In the genomic region with DNA sequence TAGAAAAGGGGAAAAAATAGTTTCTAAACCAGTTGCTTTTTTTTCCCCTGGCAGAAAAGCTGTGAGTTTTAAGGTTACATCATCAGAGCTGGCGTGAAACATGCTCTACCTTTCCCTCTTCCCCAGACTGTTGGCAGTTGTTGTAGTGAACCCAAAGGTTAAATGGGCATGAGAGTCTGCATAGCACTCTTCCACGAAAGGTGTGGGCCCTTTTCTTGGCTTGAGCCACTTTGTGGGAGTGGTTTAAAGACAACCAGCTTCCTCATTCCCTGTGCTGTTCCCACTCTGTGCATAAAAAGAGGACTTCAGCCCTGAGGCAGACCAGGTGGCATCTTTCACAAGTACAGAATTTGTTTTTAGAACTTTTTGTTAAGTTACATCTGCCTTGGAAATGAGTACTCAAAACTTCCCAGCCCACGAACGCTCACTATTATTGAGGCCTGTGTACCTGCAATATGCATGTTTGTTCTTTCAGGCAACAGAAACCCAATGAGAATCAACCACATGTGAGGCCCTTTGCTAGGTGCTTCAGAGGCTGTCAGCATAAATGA, we compare ENCODE assay signal across 9 cellular contexts.
DNase-seq lines count a peak whose midpoint lies in the region; ATAC-seq and TF ChIP-seq lines count a peak whose summit lies in the region.
"Had no signal": no experiment of that assay in that cellular context is flagged by ENCODE, and none has a peak within 500 bp of the region (broad histone marks: within the 10 kb centered on the region; RNA-seq: fewer than 3 reads in every experiment).

No MANE protein-coding gene starts in this region.

- H3K4me1 Mint-ChIP-seq in activated T-cell treated with anti-CD3 and anti-CD28 coated beads, Interleukin-2, amount 50 U/mL, for 4 hours (ENCODE audit: low read depth): peaks cover 34% of the 10 kb centered on the region
- peaks cover 29% of the 10 kb centered on the region for H3K4me1 Mint-ChIP-seq in T-helper 17 cell

- no peak for TF ChIP-seq POLR2A in upper lobe of left lung (IDR thresholded peaks at IDR 0.05)

- no peak overlapping the region for H3K4me2 ChIP-seq in hepatocyte

- H3K9me3 Mint-ChIP-seq in activated T-cell treated with anti-CD3 and anti-CD28 coated beads, Interleukin-2, amount 50 U/mL, for 4 hours: no peaks in the 10 kb centered on the region

- H3K27ac Mint-ChIP-seq in T-helper 17 cell: peak overlapping the region; percentile 90

- DNase-seq in activated T-cell treated with anti-CD3 and anti-CD28 coated beads, Interleukin-2, amount 50 U/mL, for 4 hours: no peak
- no peak for DNase-seq in activated T-cell treated with anti-CD3 and anti-CD28 coated beads, Interleukin-2, amount 50 U/mL, for 1 hour
- DNase-seq in T-helper 17 cell (no peak), hepatocyte (ENCODE audit: low spot score) (peak; percentile 16), upper lobe of left lung (peak in 1 of 2 donors; percentile 67), NCI-H2081 treated with DMSO at 0.1 percent for 48 hours (lab: John Stamatoyannopoulos, UW) (no peak), NCI-H2107 treated with DMSO at 0.1 percent for 48 hours (lab: John Stamatoyannopoulos, UW; ENCODE audit: unreplicated experiment) (no peak), pons (ENCODE audit: low spot score) (no peak)
- DNase-seq: NCI-H1417 had no signal

- TF ChIP-seq CTCF in hepatocyte (IDR thresholded peaks at IDR 0.05; ENCODE audit: poor library complexity) (no peak), upper lobe of left lung (IDR thresholded peaks at IDR 0.05) (no peak)

- no peaks in the 10 kb centered on the region for H3K36me3 ChIP-seq in hepatocyte (replicated peaks; ENCODE audit: insufficient read depth, low read depth)
- no peaks in the 10 kb centered on the region for H3K36me3 ChIP-seq in upper lobe of left lung

- H3K79me2 ChIP-seq in hepatocyte: no peaks in the 10 kb centered on the region

- H3K4me3 Mint-ChIP-seq in activated T-cell treated with anti-CD3 and anti-CD28 coated beads, Interleukin-2, amount 50 U/mL, for 4 hours: no peak overlapping the region
- H3K4me3 Mint-ChIP-seq in T-helper 17 cell: no peak overlapping the region

- H2AFZ ChIP-seq in hepatocyte: no peak overlapping the region

- H3K27me3 ChIP-seq in hepatocyte (no peaks in the 10 kb centered on the region), upper lobe of left lung (no peaks in the 10 kb centered on the region)

- peak; percentile 30 to 48 for ATAC-seq in activated T-cell treated with anti-CD3 and anti-CD28 coated beads, Interleukin-2, amount 50 U/mL, for 4 hours
- ATAC-seq in T-helper 17 cell (peak; percentile 69), upper lobe of left lung (ENCODE audit: low FRiP score in 2 of 2) (peak; percentile 88 to 91)

- H3K9me2 ChIP-seq in hepatocyte (replicated peaks; ENCODE audit: insufficient read depth): no peaks in the 10 kb centered on the region

- peaks cover 20% of the 10 kb centered on the region for H3K36me3 Mint-ChIP-seq in activated T-cell treated with anti-CD3 and anti-CD28 coated beads, Interleukin-2, amount 50 U/mL, for 4 hours (ENCODE audit: insufficient read depth)
- peaks cover 4% of the 10 kb centered on the region for H3K36me3 Mint-ChIP-seq in T-helper 17 cell (ENCODE audit: low read depth)

- no peak for TF ChIP-seq EP300 in upper lobe of left lung (IDR thresholded peaks at IDR 0.05)

- H3K4me1 ChIP-seq in hepatocyte (ENCODE audit: insufficient read depth): peaks cover 11% of the 10 kb centered on the region
- peaks cover 10 to 12% (median 10%) of the 10 kb centered on the region in 4 donors for H3K4me1 ChIP-seq in upper lobe of left lung

- H3K27ac ChIP-seq in hepatocyte: no peak overlapping the region
- peak overlapping the region in 1 of 4 donors; percentile 25 for H3K27ac ChIP-seq in upper lobe of left lung

- H3K9me3 ChIP-seq in T-helper 17 cell (ENCODE audit: control insufficient read depth, low read length, poor library complexity, severe bottlenecking) (no peaks in the 10 kb centered on the region), hepatocyte (ENCODE audit: low read depth) (no peaks in the 10 kb centered on the region), upper lobe of left lung (no peaks in the 10 kb centered on the region)

- WGBS in hepatocyte (ENCODE audit: low lambda C conversion rate, missing lambda C conversion rate): 78% methylated on average over 4 of the region's 4 CpGs
- 42 to 57% methylated on average over 4 of the region's 4 CpGs for WGBS in upper lobe of left lung, 2 donors

- H3K27me3 Mint-ChIP-seq in activated T-cell treated with anti-CD3 and anti-CD28 coated beads, Interleukin-2, amount 50 U/mL, for 4 hours (ENCODE audit: low read depth): no peaks in the 10 kb centered on the region
- H3K27me3 Mint-ChIP-seq in T-helper 17 cell: no peaks in the 10 kb centered on the region

- no peaks in the 10 kb centered on the region for H4K20me1 ChIP-seq in hepatocyte (ENCODE audit: insufficient read depth, poor library complexity, severe bottlenecking)

- no peak overlapping the region for H3K4me3 ChIP-seq in hepatocyte
- no peak overlapping the region for H3K4me3 ChIP-seq in upper lobe of left lung

Comparison
In these comparisons a context has a peak if more than half of its experiments do, and no peak if none do; other contexts are left out.
1. ATAC-seq: peak in every context shown above with its lines; median percentile 90 in upper lobe of left lung; 69 in T-helper 17 cell; 39 in activated T-cell treated with anti-CD3 and anti-CD28 coated beads, Interleukin-2, amount 50 U/mL, for 4 hours.